1 cellular context compared by ENCODE assay signal in genomic region chr5:141618804-141619554, GRCh38.
TF ChIP-seq lines count a peak whose summit lies in the region.

DIAPH1 (minus strand) TSS chr5:141619000; CDS start chr5:141618914, 86 bp downstream.

TF ChIP-seq in HEK293, 187 proteins besides CTCF, POLR2A, EP300 and RAD21 (continued from another document and continues in another):
- TF ChIP-seq, protein P1, sequence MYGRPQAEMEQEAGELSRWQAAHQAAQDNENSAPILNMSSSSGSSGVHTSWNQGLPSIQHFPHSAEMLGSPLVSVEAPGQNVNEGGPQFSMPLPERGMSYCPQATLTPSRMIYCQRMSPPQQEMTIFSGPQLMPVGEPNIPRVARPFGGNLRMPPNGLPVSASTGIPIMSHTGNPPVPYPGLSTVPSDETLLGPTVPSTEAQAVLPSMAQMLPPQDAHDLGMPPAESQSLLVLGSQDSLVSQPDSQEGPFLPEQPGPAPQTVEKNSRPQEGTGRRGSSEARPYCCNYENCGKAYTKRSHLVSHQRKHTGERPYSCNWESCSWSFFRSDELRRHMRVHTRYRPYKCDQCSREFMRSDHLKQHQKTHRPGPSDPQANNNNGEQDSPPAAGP (tag by site-specific recombination; IDR thresholded peaks at IDR 0.05) = peak; percentile 96
- TF ChIP-seq ZEB2 (tag by site-specific recombination; IDR thresholded peaks at IDR 0.05) (peak; percentile 97), ZNF645 (tag by site-specific recombination; IDR thresholded peaks at IDR 0.05) (no peak), EGR2 (tag by site-specific recombination; IDR thresholded peaks at IDR 0.05; ENCODE audit: low read depth) (peak; percentile 98), GLI4 (tag by site-specific recombination; IDR thresholded peaks at IDR 0.05) (peak; percentile 59; the same call in 1 of the 2 replicates), ZNF114 (tag by site-specific recombination; IDR thresholded peaks at IDR 0.05) (no peak), ZNF529 (tag by site-specific recombination; IDR thresholded peaks at IDR 0.05; ENCODE audit: insufficient replicate concordance) (no peak), ZNF223 (tag by site-specific recombination; IDR thresholded peaks at IDR 0.05) (0 out of 2 replicates have a peak, but pooled peaks have one; percentile 56), ZNF658 (tag by site-specific recombination; IDR thresholded peaks at IDR 0.05) (no peak), ZNF324 (tag by site-specific recombination; IDR thresholded peaks at IDR 0.05) (peak; percentile 85; the same call in 1 of the 2 replicates), SP3 (tag by site-specific recombination; IDR thresholded peaks at IDR 0.05) (peak; percentile 96), ZNF248 (tag by site-specific recombination; IDR thresholded peaks at IDR 0.05) (no peak), KLF7 (tag by site-specific recombination; IDR thresholded peaks at IDR 0.05; ENCODE audit: borderline replicate concordance) (peak; percentile 92), ZNF239 (tag by site-specific recombination; IDR thresholded peaks at IDR 0.05) (no peak), HIC1 (tag by site-specific recombination; IDR thresholded peaks at IDR 0.05) (peak; percentile 70), KLF1 (tag by site-specific recombination; IDR thresholded peaks at IDR 0.05) (peak; percentile 91), ZNF704 (tag by site-specific recombination; IDR thresholded peaks at IDR 0.05) (no peak), ZFHX2 (tag by site-specific recombination; conservative IDR thresholded peaks at IDR 0.05) (peak; percentile 99), ZNF121 (tag by site-specific recombination; IDR thresholded peaks at IDR 0.05) (0 out of 2 replicates have a peak, but pooled peaks have one; percentile 38), ZNF707 (tag by site-specific recombination; IDR thresholded peaks at IDR 0.05) (no peak), ZNF184 (tag by site-specific recombination; IDR thresholded peaks at IDR 0.05) (peak; percentile 53; the same call in 1 of the 2 replicates), ZNF544 (tag by site-specific recombination; IDR thresholded peaks at IDR 0.05) (no peak), ZNF404 (tag by site-specific recombination; IDR thresholded peaks at IDR 0.05) (no peak), ZNF549 (tag by site-specific recombination; IDR thresholded peaks at IDR 0.05) (0 out of 2 replicates have a peak, but pooled peaks have one; percentile 38), ZNF610 (tag by site-specific recombination; IDR thresholded peaks at IDR 0.05; ENCODE audit: borderline replicate concordance) (0 out of 2 replicates have a peak, but pooled peaks have one; percentile 38), GFI1B (tag by site-specific recombination; IDR thresholded peaks at IDR 0.05) (no peak), GLIS1 (tag by site-specific recombination; IDR thresholded peaks at IDR 0.05) (peak; percentile 75), ZNF146 (tag by site-specific recombination; IDR thresholded peaks at IDR 0.05) (no peak), KLF10 (tag by site-specific recombination; IDR thresholded peaks at IDR 0.05) (peak; percentile 80), IKZF3 (tag by site-specific recombination; IDR thresholded peaks at IDR 0.05) (peak; percentile 50), ZNF654 (tag by site-specific recombination; IDR thresholded peaks at IDR 0.05; ENCODE audit: low read depth) (peak; percentile 39), GLIS2 (tag by site-specific recombination; IDR thresholded peaks at IDR 0.05) (peak; percentile 43), YY2 (tag by site-specific recombination; IDR thresholded peaks at IDR 0.05) (peak; percentile 89), SCRT1 (tag by site-specific recombination; IDR thresholded peaks at IDR 0.05; ENCODE audit: borderline replicate concordance) (no peak), ZNF169 (tag by site-specific recombination; IDR thresholded peaks at IDR 0.05) (no peak), YY1 (tag by site-specific recombination; IDR thresholded peaks at IDR 0.05) (0 out of 2 replicates have a peak, but pooled peaks have one; percentile 20)
- TF ChIP-seq, protein P2, sequence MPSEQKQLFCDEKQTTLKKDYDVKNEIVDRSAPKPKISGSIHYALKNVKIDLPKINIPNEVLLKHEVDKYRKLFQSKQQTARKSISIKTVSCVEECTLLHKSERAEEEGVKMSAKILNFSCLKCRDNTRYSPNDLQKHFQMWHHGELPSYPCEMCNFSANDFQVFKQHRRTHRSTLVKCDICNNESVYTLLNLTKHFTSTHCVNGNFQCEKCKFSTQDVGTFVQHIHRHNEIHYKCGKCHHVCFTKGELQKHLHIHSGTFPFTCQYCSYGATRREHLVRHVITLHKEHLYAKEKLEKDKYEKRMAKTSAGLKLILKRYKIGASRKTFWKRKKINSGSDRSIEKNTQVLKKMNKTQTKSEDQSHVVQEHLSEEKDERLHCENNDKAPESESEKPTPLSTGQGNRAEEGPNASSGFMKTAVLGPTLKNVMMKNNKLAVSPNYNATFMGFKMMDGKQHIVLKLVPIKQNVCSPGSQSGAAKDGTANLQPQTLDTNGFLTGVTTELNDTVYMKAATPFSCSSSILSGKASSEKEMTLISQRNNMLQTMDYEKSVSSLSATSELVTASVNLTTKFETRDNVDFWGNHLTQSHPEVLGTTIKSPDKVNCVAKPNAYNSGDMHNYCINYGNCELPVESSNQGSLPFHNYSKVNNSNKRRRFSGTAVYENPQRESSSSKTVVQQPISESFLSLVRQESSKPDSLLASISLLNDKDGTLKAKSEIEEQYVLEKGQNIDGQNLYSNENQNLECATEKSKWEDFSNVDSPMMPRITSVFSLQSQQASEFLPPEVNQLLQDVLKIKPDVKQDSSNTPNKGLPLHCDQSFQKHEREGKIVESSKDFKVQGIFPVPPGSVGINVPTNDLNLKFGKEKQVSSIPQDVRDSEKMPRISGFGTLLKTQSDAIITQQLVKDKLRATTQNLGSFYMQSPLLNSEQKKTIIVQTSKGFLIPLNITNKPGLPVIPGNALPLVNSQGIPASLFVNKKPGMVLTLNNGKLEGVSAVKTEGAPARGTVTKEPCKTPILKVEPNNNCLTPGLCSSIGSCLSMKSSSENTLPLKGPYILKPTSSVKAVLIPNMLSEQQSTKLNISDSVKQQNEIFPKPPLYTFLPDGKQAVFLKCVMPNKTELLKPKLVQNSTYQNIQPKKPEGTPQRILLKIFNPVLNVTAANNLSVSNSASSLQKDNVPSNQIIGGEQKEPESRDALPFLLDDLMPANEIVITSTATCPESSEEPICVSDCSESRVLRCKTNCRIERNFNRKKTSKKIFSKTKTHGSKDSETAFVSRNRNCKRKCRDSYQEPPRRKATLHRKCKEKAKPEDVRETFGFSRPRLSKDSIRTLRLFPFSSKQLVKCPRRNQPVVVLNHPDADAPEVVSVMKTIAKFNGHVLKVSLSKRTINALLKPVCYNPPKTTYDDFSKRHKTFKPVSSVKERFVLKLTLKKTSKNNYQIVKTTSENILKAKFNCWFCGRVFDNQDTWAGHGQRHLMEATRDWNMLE (tag by site-specific recombination; conservative IDR thresholded peaks at IDR 0.05; ENCODE audit: low read depth) = 0 out of 2 replicates have a peak, but pooled peaks have one; percentile 38
- TF ChIP-seq, protein P3, sequence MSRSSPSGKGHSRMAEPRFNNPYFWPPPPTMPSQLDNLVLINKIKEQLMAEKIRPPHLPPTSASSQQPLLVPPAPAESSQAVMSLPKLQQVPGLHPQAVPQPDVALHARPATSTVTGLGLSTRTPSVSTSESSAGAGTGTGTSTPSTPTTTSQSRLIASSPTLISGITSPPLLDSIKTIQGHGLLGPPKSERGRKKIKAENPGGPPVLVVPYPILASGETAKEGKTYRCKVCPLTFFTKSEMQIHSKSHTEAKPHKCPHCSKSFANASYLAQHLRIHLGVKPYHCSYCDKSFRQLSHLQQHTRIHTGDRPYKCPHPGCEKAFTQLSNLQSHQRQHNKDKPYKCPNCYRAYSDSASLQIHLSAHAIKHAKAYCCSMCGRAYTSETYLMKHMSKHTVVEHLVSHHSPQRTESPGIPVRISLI (tag by site-specific recombination; IDR thresholded peaks at IDR 0.05) = peak; percentile 24; the same call in 1 of the 2 replicates
- TF ChIP-seq, protein P4, sequence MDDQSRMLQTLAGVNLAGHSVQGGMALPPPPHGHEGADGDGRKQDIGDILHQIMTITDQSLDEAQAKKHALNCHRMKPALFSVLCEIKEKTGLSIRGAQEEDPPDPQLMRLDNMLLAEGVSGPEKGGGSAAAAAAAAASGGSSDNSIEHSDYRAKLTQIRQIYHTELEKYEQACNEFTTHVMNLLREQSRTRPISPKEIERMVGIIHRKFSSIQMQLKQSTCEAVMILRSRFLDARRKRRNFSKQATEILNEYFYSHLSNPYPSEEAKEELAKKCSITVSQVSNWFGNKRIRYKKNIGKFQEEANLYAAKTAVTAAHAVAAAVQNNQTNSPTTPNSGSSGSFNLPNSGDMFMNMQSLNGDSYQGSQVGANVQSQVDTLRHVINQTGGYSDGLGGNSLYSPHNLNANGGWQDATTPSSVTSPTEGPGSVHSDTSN (CRISPR knock-in tag; IDR thresholded peaks at IDR 0.05) = 0 out of 2 replicates have a peak, but pooled peaks have one; percentile 47
- TF ChIP-seq, protein P5, sequence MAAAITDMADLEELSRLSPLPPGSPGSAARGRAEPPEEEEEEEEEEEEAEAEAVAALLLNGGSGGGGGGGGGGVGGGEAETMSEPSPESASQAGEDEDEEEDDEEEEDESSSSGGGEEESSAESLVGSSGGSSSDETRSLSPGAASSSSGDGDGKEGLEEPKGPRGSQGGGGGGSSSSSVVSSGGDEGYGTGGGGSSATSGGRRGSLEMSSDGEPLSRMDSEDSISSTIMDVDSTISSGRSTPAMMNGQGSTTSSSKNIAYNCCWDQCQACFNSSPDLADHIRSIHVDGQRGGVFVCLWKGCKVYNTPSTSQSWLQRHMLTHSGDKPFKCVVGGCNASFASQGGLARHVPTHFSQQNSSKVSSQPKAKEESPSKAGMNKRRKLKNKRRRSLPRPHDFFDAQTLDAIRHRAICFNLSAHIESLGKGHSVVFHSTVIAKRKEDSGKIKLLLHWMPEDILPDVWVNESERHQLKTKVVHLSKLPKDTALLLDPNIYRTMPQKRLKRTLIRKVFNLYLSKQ (tag by site-specific recombination; IDR thresholded peaks at IDR 0.05; ENCODE audit: borderline replicate concordance) = no peak
- TF ChIP-seq, protein P6, sequence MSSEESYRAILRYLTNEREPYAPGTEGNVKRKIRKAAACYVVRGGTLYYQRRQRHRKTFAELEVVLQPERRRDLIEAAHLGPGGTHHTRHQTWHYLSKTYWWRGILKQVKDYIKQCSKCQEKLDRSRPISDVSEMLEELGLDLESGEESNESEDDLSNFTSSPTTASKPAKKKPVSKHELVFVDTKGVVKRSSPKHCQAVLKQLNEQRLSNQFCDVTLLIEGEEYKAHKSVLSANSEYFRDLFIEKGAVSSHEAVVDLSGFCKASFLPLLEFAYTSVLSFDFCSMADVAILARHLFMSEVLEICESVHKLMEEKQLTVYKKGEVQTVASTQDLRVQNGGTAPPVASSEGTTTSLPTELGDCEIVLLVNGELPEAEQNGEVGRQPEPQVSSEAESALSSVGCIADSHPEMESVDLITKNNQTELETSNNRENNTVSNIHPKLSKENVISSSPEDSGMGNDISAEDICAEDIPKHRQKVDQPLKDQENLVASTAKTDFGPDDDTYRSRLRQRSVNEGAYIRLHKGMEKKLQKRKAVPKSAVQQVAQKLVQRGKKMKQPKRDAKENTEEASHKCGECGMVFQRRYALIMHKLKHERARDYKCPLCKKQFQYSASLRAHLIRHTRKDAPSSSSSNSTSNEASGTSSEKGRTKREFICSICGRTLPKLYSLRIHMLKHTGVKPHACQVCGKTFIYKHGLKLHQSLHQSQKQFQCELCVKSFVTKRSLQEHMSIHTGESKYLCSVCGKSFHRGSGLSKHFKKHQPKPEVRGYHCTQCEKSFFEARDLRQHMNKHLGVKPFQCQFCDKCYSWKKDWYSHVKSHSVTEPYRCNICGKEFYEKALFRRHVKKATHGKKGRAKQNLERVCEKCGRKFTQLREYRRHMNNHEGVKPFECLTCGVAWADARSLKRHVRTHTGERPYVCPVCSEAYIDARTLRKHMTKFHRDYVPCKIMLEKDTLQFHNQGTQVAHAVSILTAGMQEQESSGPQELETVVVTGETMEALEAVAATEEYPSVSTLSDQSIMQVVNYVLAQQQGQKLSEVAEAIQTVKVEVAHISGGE (tag by site-specific recombination; conservative IDR thresholded peaks at IDR 0.05; ENCODE audit: low read depth) = peak; percentile 87
